Comparison of ENCODE assay signal across 9 cellular contexts in genomic region chr2:16649353-16650286, GRCh38. TPM values are rescaled to one million over a fixed set of nuclear protein-coding genes. Genes with fewer than 3 reads are reported as not detected.
DNase-seq lines count a peak whose midpoint lies in the region; ATAC-seq and TF ChIP-seq lines count a peak whose summit lies in the region.
"Had no signal": no experiment of that assay in that cellular context is flagged by ENCODE, and none has a peak within 500 bp of the region (broad histone marks: within the 10 kb centered on the region; RNA-seq: fewer than 3 reads in every experiment).

No MANE protein-coding gene starts in this region.

- H3K4me3 Mint-ChIP-seq in type B pancreatic cell = peak overlapping the region; percentile 21

- H3K9me3 Mint-ChIP-seq in type B pancreatic cell = no peaks in the 10 kb centered on the region

- H3K27me3 Mint-ChIP-seq in type B pancreatic cell = no peaks in the 10 kb centered on the region

- no peaks in the 10 kb centered on the region for H3K27me3 ChIP-seq in adipocyte (replicated peaks; ENCODE audit: control insufficient read depth, insufficient read depth, low read length)

- peak overlapping the region; percentile 83 for H3K9ac ChIP-seq in adipocyte (ENCODE audit: low read length)

- no peaks in the 10 kb centered on the region for H3K36me3 Mint-ChIP-seq in type B pancreatic cell

- peaks cover 38% of the 10 kb centered on the region for H3K4me1 ChIP-seq in adipocyte (ENCODE audit: control insufficient read depth, insufficient read depth, low read length)
- H3K4me1 ChIP-seq in mucosa of descending colon (ENCODE audit: low read depth) = peaks cover 4% of the 10 kb centered on the region

- H3K36me3 ChIP-seq in adipocyte (ENCODE audit: control insufficient read depth, insufficient read depth, low read length, severe bottlenecking) (no peaks in the 10 kb centered on the region), mucosa of descending colon (ENCODE audit: low read depth) (no peaks in the 10 kb centered on the region)

- peak overlapping the region; percentile 77 for H3K27ac Mint-ChIP-seq in type B pancreatic cell

- DNase-seq in activated CD4-positive, alpha-beta T cell treated with anti-CD3 and anti-CD28 coated beads for 48 hours = peak; percentile 22
- no peak for DNase-seq in activated CD4-positive, alpha-beta T cell treated with anti-CD3 and anti-CD28 coated beads, Interleukin-2, amount 50 U/mL, for 1 hour
- DNase-seq in adipocyte (ENCODE audit: low read depth) (no peak), mucosa of descending colon (no peak), type B pancreatic cell (ENCODE audit: extremely low spot score, unreplicated experiment) (no peak), NCI-H1092 treated with DMSO at 0.1 percent for 48 hours (lab: John Stamatoyannopoulos, UW) (no peak)
- DNase-seq: NCI-H1436 had no signal

- ATAC-seq in mucosa of descending colon (peak; percentile 21), GM21528 (IDR thresholded peaks at IDR 0.05; ENCODE audit: low FRiP score, unreplicated experiment) (no peak), HG03135 (IDR thresholded peaks at IDR 0.05; ENCODE audit: unreplicated experiment) (no peak)

- H3K4me3 ChIP-seq in adipocyte (ENCODE audit: low read length) (no peak overlapping the region), mucosa of descending colon (no peak overlapping the region)

- H3K9me3 ChIP-seq in adipocyte (ENCODE audit: control insufficient read depth, low read length) = no peaks in the 10 kb centered on the region
- H3K9me3 ChIP-seq in mucosa of descending colon = no peaks in the 10 kb centered on the region

- intact Hi-C loops in mucosa of descending colon (cut with DNase I, micrococcal nuclease) = no loop called here

- TF ChIP-seq CTCF in mucosa of descending colon (IDR thresholded peaks at IDR 0.05) (no peak), type B pancreatic cell (conservative IDR thresholded peaks at IDR 0.05) (no peak)

- peaks cover 42% of the 10 kb centered on the region for H3K4me1 Mint-ChIP-seq in type B pancreatic cell (ENCODE audit: unreplicated experiment)

RNA-seq across cellular contexts. Expression of gene CYRIA, which starts 16.0 kb away (rescaled TPM):
- total RNA-seq in mucosa of descending colon (10 to 100 TPM in 1 of 3 donors, 1 to 10 TPM in 2; 2.2 to 18.0 (median 3.5) TPM), type B pancreatic cell (ENCODE audit: low replicate concordance) (6.5 and 28.2 TPM in 2 replicates)
